ENCODE assay signal across 15 cellular contexts in the genomic region with DNA sequence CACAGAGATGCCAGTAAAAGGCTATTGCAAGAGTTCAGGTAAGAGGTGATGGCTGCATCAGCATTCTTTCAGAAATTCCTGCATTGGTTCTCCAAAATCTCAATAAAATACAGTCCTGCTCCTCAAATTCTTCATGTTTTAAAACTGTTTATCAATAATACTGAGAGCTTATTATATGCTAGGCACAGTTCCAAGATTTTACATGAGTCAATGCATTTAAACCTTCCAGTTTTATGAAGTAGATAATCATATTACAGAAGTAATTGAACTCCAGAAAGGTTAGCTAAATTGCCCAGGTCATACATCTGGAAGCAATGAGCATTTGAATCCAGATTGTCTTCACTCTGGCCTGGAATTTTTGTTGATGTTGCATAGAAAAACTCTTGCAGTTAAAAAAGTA.
"Had no signal": no experiment of that assay in that cellular context is flagged by ENCODE, and none has a peak within 500 bp of the region (broad histone marks: within the 10 kb centered on the region; RNA-seq: fewer than 3 reads in every experiment).

No MANE protein-coding gene starts in this region.

- DNase-seq: effector CD8-positive, alpha-beta T cell; heart left ventricle; hypothalamus; islet precursor cell; mucosa of descending colon; natural killer cell; right cardiac atrium; small intestine; stimulated activated CD4-positive, alpha-beta T cell treated with anti-CD3 and anti-CD28 coated beads, Interleukin-12 subunit alpha, Interleukin-12 subunit beta, amount 100 ng/mL, for 4 hours; stimulated activated naive CD4-positive, alpha-beta T cell; stomach; substantia nigra; transverse colon had no signal

- H3K4me3 ChIP-seq: coronary artery, heart left ventricle, mucosa of descending colon, stomach, thoracic aorta, transverse colon had no signal
